35 cellular contexts compared by ENCODE assay signal in the genomic region with DNA sequence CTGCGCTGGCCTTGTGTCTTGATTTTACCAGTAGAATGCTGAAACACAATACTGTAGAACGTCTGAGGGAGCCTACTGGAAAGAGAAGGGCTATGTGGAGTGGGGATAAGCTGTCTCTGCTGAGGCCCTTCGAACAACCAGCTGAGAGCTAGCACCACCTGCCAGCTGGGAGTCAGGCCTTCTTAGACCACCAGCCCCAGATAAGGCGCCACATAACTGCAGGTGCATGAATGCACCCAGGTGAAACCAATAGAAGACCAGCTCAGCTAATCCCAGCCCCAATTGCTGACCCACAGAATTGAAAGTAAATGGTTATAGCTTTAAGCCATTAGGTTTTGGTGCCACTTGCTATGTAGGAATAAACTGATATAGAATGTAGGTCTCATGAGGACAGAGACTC.
"Had no signal": no experiment of that assay in that cellular context is flagged by ENCODE, and none has a peak within 500 bp of the region (broad histone marks: within the 10 kb centered on the region; RNA-seq: fewer than 3 reads in every experiment).

No MANE protein-coding gene starts in this region.

- H3K36me3 ChIP-seq: MG63 had no signal

- H3K4me3 ChIP-seq: MG63 had no signal

- H3K9me3 ChIP-seq: MG63 had no signal

- DNase-seq: Karpas-422, Kasumi-1, MG63, MV-4-11, NCI-H1048, NCI-H1092, NCI-H1092 treated with DMSO at 0.1 percent for 48 hours, NCI-H1105, NCI-H1105 treated with DMSO at 0.1 percent for 48 hours, NCI-H1417, NCI-H1417 treated with DMSO at 0.1 percent for 48 hours, NCI-H1436, NCI-H1436 treated with DMSO at 0.1 percent for 48 hours, NCI-H146, NCI-H1694, NCI-H1694 treated with DMSO at 0.1 percent for 48 hours, NCI-H187, NCI-H187 treated with DMSO at 0.1 percent for 48 hours, NCI-H1930, NCI-H2029, NCI-H2029 treated with DMSO at 0.1 percent for 48 hours, NCI-H2081, NCI-H2081 treated with DMSO at 0.1 percent for 48 hours, NCI-H2107, NCI-H2171, NCI-H2171 treated with DMSO at 0.1 percent for 48 hours, NCI-H2227 treated with DMSO at 0.1 percent for 48 hours, NCI-H226, NCI-H345, NCI-H446, NCI-H446 treated with DMSO at 0.1 percent for 48 hours, NCI-H510A, NCI-H510A treated with DMSO at 0.1 percent for 48 hours, NCI-H524, NCI-H524 treated with DMSO at 0.1 percent for 48 hours had no signal

- H3K27me3 ChIP-seq: MG63 had no signal
